17 cellular contexts compared by ENCODE assay signal in the genomic region with DNA sequence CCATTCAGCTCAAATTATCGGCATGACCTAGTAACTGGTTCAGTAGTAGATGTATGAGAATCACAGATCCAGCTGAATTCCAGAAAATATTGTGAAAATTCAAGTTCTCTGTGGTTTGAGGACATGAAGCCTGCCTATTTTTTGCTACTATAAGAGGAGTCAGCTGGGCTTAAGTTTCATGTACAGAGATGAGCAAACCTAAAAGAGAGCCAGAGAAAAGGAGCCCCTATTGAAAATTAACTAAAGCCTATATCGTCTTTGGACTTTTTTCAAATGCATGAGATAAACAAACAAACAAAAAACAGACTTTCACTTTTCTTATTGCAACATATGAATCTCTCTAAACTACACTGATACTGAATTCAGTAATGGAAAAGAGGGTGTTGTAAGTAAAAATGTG.
A peak's percentile ranks its signal among the peaks of the same experiment; 100 is the strongest.
DNase-seq lines count a peak whose midpoint lies in the region; ATAC-seq lines count a peak whose summit lies in the region.
"Had no signal": no experiment of that assay in that cellular context is flagged by ENCODE, and none has a peak within 500 bp of the region (broad histone marks: within the 10 kb centered on the region; RNA-seq: fewer than 3 reads in every experiment).

No MANE protein-coding gene starts in this region.

- peak; percentile 35 for ATAC-seq in GM18867 (IDR thresholded peaks at IDR 0.05; ENCODE audit: unreplicated experiment)
- ATAC-seq in GM19463 (IDR thresholded peaks at IDR 0.05; ENCODE audit: unreplicated experiment) = peak; percentile 55
- peak; percentile 35 for ATAC-seq in HG02678 (IDR thresholded peaks at IDR 0.05; ENCODE audit: unreplicated experiment)
- no peak for ATAC-seq in activated T-cell treated with anti-CD3 and anti-CD28 coated beads, Interleukin-2, amount 50 U/mL, for 4 hours

- H3K4me3 Mint-ChIP-seq in activated T-cell treated with anti-CD3 and anti-CD28 coated beads, Interleukin-2, amount 50 U/mL, for 4 hours = no peak overlapping the region
- H3K4me3 Mint-ChIP-seq: B cell; CD8-positive, alpha-beta memory T cell had no signal

- H3K36me3 Mint-ChIP-seq in activated T-cell treated with anti-CD3 and anti-CD28 coated beads, Interleukin-2, amount 50 U/mL, for 4 hours (ENCODE audit: insufficient read depth) = no peaks in the 10 kb centered on the region

- H3K9me3 Mint-ChIP-seq in activated T-cell treated with anti-CD3 and anti-CD28 coated beads, Interleukin-2, amount 50 U/mL, for 4 hours = no peaks in the 10 kb centered on the region

- H3K4me1 Mint-ChIP-seq in activated T-cell treated with anti-CD3 and anti-CD28 coated beads, Interleukin-2, amount 50 U/mL, for 4 hours (ENCODE audit: low read depth) = peaks cover 3% of the 10 kb centered on the region

- no peaks in the 10 kb centered on the region for H3K27me3 Mint-ChIP-seq in activated T-cell treated with anti-CD3 and anti-CD28 coated beads, Interleukin-2, amount 50 U/mL, for 4 hours (ENCODE audit: low read depth)
- H3K27me3 Mint-ChIP-seq: B cell had no signal

- DNase-seq in fibroblast of gingiva (ENCODE audit: low read depth) = peak; percentile 6
- DNase-seq in dermis blood vessel endothelial cell = no peak
- no peak for DNase-seq in activated T-cell treated with anti-CD3 and anti-CD28 coated beads, Interleukin-2, amount 50 U/mL, for 4 hours
- no peak for DNase-seq in iPS-NIHi11 (ENCODE audit: low spot score)
- DNase-seq: CD8-positive, alpha-beta memory T cell; DND-41; GDM1; IMR-90; Kasumi-1; NCI-H1417; NCI-H2029; NCI-H524; SIG-M5 had no signal

Comparison
In these comparisons a context has a peak if more than half of its experiments do, and no peak if none do; other contexts are left out.
1. ATAC-seq: peak in GM18867 (single experiment), GM19463 (single experiment) and HG02678 (single experiment); none in activated T-cell treated with anti-CD3 and anti-CD28 coated beads, Interleukin-2, amount 50 U/mL, for 4 hours (0 of 2).